Comparison of ENCODE assay signal across 22 cellular contexts in the genomic region with DNA sequence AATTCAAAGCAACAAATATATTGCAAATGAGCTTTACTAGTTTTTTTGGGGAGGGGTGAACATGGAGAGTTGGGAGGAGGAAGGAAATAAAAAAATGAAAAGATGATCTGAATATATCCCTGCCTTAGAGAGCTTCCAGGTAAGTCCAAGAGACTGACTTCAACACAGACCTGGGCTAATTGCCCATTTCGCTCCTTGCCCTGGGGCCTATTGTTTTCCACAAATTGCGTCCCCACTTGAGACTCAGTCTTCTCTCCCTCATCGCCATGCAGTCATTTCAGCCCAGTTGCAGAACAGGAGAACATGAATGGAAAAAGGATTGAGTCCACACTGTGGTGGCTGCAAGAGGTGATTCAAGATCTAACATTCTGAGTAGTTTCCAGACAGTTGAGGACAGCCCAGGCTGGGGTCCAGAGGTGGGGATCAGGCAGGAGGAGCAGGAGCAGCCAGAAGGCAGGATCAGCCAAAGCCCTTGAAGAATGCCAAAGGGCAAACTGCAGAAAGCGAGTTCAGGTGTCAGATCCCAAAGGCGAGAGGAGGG. TPM values are rescaled to one million over a fixed set of nuclear protein-coding genes. Genes with fewer than 3 reads are reported as not detected.
DNase-seq lines count a peak whose midpoint lies in the region; ATAC-seq and TF ChIP-seq lines count a peak whose summit lies in the region.
"Had no signal": no experiment of that assay in that cellular context is flagged by ENCODE, and none has a peak within 500 bp of the region (broad histone marks: within the 10 kb centered on the region; RNA-seq: fewer than 3 reads in every experiment).

No MANE protein-coding gene starts in this region.

- CTCF ChIA-PET in mammary epithelial cell (lab: Charles Lee; ENCODE audit: low non-redundant PET), result no interaction called here

- H3K9me3 Mint-ChIP-seq in endodermal cell, result no peaks in the 10 kb centered on the region
- H3K9me3 Mint-ChIP-seq: T-helper 2 cell treated with Interferon-gamma antibody and Interleukin-4, amounts not matched to agents 5 μg/mL and 100 μg/mL, for 36 hours had no signal

- TF ChIP-seq CTCF in breast epithelium (IDR thresholded peaks at IDR 0.05) (no peak), mammary epithelial cell (conservative IDR thresholded peaks at IDR 0.05 in 1 of 2, IDR thresholded peaks at IDR 0.05 in 1 of 2; ENCODE audit: extremely low read depth in 1 of 2, insufficient read depth in 1 of 2, low read depth in 1 of 2, low read length in 2 of 2) (no peak), endodermal cell (conservative IDR thresholded peaks at IDR 0.05) (no peak), tibial nerve (IDR thresholded peaks at IDR 0.05) (no peak)

- H2AFZ ChIP-seq in mammary epithelial cell (ENCODE audit: low read depth, low read length), result no peak overlapping the region

- DNase-seq in breast epithelium (ENCODE audit: low spot score in 2 of 2) (peak; percentile 66 to 86), mammary epithelial cell (no peak), T-helper 17 cell (no peak), endodermal cell (peak; percentile 51), tibial nerve (ENCODE audit: low spot score in 2 of 2) (no peak), EL (no peak)
- DNase-seq: activated gamma-delta T cell treated with Interleukin-2 at 50 U/mL for 16 hours; aorta; central memory CD4-positive, alpha-beta T cell; dorsolateral prefrontal cortex; kidney; lower lobe of right lung; NCI-H1092; NCI-H2029; NCI-H2227 treated with DMSO at 0.1 percent for 48 hours had no signal

- H3K27me3 ChIP-seq in breast epithelium (no peaks in the 10 kb centered on the region), mammary epithelial cell (ENCODE audit: insufficient read depth, low read length) (no peaks in the 10 kb centered on the region), endodermal cell (ENCODE audit: control insufficient read depth, insufficient read depth, low read length, poor library complexity, severe bottlenecking) (no peaks in the 10 kb centered on the region), tibial nerve (no peaks in the 10 kb centered on the region)
- H3K27me3 ChIP-seq: dorsolateral prefrontal cortex, vagina had no signal

- dilution Hi-C loops in mammary epithelial cell (cut with HindIII; ENCODE audit: low sequenced_read_pairs), result no loop called here

- no peaks in the 10 kb centered on the region for H3K9me3 ChIP-seq in breast epithelium
- no peaks in the 10 kb centered on the region for H3K9me3 ChIP-seq in mammary epithelial cell (replicated peaks; ENCODE audit: insufficient read depth, low read length)
- no peaks in the 10 kb centered on the region for H3K9me3 ChIP-seq in T-helper 17 cell (ENCODE audit: control insufficient read depth, low read length, poor library complexity, severe bottlenecking)
- no peaks in the 10 kb centered on the region for H3K9me3 ChIP-seq in endodermal cell (ENCODE audit: control insufficient read depth, low read length)
- H3K9me3 ChIP-seq in tibial nerve, result no peaks in the 10 kb centered on the region
- H3K9me3 ChIP-seq: lower lobe of right lung, vagina had no signal

- H3K36me3 ChIP-seq in breast epithelium (no peaks in the 10 kb centered on the region), mammary epithelial cell (ENCODE audit: insufficient read depth, low read length) (no peaks in the 10 kb centered on the region), endodermal cell (ENCODE audit: control insufficient read depth, insufficient read depth, low read length) (no peaks in the 10 kb centered on the region), tibial nerve (no peaks in the 10 kb centered on the region)
- H3K36me3 ChIP-seq: lower lobe of right lung, vagina had no signal

- H3K27ac ChIP-seq in breast epithelium (peak overlapping the region; percentile 48 to 95), mammary epithelial cell (ENCODE audit: insufficient read depth, low read depth, low read length) (no peak overlapping the region), endodermal cell (ENCODE audit: low read depth, low read length) (no peak overlapping the region), tibial nerve (peak overlapping the region; percentile 21 to 74 (median 35))
- H3K27ac ChIP-seq: lower lobe of right lung, vagina, VCaP had no signal

- H3K4me3 ChIP-seq in breast epithelium (no peak overlapping the region), mammary epithelial cell (replicated peaks in 1 of 3; ENCODE audit: insufficient read depth in 1 of 3, low read depth in 2 of 3, low read length in 3 of 3) (no peak overlapping the region), endodermal cell (ENCODE audit: low read length) (no peak overlapping the region), tibial nerve (no peak overlapping the region)
- H3K4me3 ChIP-seq: lower lobe of right lung, vagina had no signal

- 100% methylated on average over 5 of the region's 5 CpGs for WGBS in mammary epithelial cell (ENCODE audit: low coverage, missing lambda C conversion rate)
- WGBS in endodermal cell (ENCODE audit: insufficient coverage in 1 of 2, insufficient read length in 1 of 2), 2 experiments, result 94 to 100% methylated on average over 3 to 5 of the region's 5 CpGs
- 92 to 93% methylated on average over 5 of the region's 5 CpGs for WGBS in tibial nerve, 2 donors

- TF ChIP-seq POLR2A in breast epithelium (IDR thresholded peaks at IDR 0.05) (no peak), tibial nerve (IDR thresholded peaks at IDR 0.05) (no peak)

- H4K20me1 ChIP-seq in mammary epithelial cell (ENCODE audit: insufficient read depth, low read length), result no peaks in the 10 kb centered on the region

- H3K79me2 ChIP-seq in mammary epithelial cell (ENCODE audit: insufficient read depth, low read length), result no peaks in the 10 kb centered on the region

- H3K27me3 Mint-ChIP-seq in T-helper 17 cell (no peaks in the 10 kb centered on the region), endodermal cell (ENCODE audit: insufficient read depth) (no peaks in the 10 kb centered on the region)

- H3K4me3 Mint-ChIP-seq in T-helper 17 cell (no peak overlapping the region), endodermal cell (no peak overlapping the region)

- H3K9ac ChIP-seq in mammary epithelial cell (ENCODE audit: insufficient read depth, low read length) (no peak overlapping the region), endodermal cell (ENCODE audit: extremely low read depth, low read length, poor library complexity, severe bottlenecking) (no peak overlapping the region)

- ATAC-seq in T-helper 17 cell (no peak), HG02763 (IDR thresholded peaks at IDR 0.05; ENCODE audit: unreplicated experiment) (no peak)
- ATAC-seq: HCT116, lower lobe of right lung, SK-N-SH treated with all-trans-retinoic acid at 6 μM for 48 hours had no signal

- BruUV-seq in mammary epithelial cell (replicated peaks; lab: Mats Ljungman, UMichigan), result no TSS peak

- H3K4me2 ChIP-seq in mammary epithelial cell (ENCODE audit: insufficient read depth, low read depth, low read length), result no peak overlapping the region

- no peak for TF ChIP-seq EP300 in tibial nerve (IDR thresholded peaks at IDR 0.05)

- H3K36me3 Mint-ChIP-seq in T-helper 17 cell (ENCODE audit: low read depth) (no peaks in the 10 kb centered on the region), endodermal cell (ENCODE audit: low read depth) (no peaks in the 10 kb centered on the region)

- intact Hi-C loops in breast epithelium (cut with DNase I; ENCODE audit: low total_unique reads) (no loop called here), mammary epithelial cell (cut with micrococcal nuclease) (no loop called here)

- peaks cover 29% of the 10 kb centered on the region for H3K4me1 Mint-ChIP-seq in T-helper 17 cell
- peaks cover 26% of the 10 kb centered on the region for H3K4me1 Mint-ChIP-seq in endodermal cell

- H3K4me1 ChIP-seq in breast epithelium (peaks cover 0 to 6% of the 10 kb centered on the region in 2 donors), mammary epithelial cell (ENCODE audit: insufficient read depth, low read length) (peaks cover 41% of the 10 kb centered on the region), endodermal cell (ENCODE audit: control insufficient read depth, insufficient read depth, low read length) (peaks cover 15% of the 10 kb centered on the region), tibial nerve (peaks cover 0 to 31% (median 8%) of the 10 kb centered on the region in 4 donors)
- H3K4me1 ChIP-seq: lower lobe of right lung, vagina had no signal

- H3K27ac Mint-ChIP-seq in T-helper 17 cell (peak overlapping the region; percentile 86), endodermal cell (no peak overlapping the region)
- H3K27ac Mint-ChIP-seq: T-helper 2 cell treated with Interferon-gamma antibody and Interleukin-4, amounts not matched to agents 5 μg/mL and 100 μg/mL, for 36 hours had no signal

- in situ Hi-C loops in mammary epithelial cell (cut with MboI; ENCODE audit: low sequenced_read_pairs in 2 of 2), result no loop called here

RNA-seq across cellular contexts. Expression of gene TOB1, which starts 21.6 kb away (rescaled TPM):
- 100 to 1,000 TPM in 1 of 3 donors, 10 to 100 TPM in 2; 12.6 to 145 (median 54.1) TPM for total RNA-seq in breast epithelium
- 100 to 1,000 TPM in 1 of 2 donors, 10 to 100 TPM in 1; 51.2 to 149 TPM for total RNA-seq in mammary epithelial cell
- 89.6 TPM for polyA plus RNA-seq in mammary epithelial cell
- polyA minus RNA-seq in mammary epithelial cell, result 94.4 TPM
- 100 to 1,000 TPM; 226 to 358 TPM for total RNA-seq in T-helper 17 cell
- total RNA-seq in endodermal cell, result 10 to 100 TPM; 35.5 to 36.3 TPM
- 45.3 TPM for polyA plus RNA-seq in endodermal cell (2013, experiment 1 of 2)
- 45.3 TPM for polyA plus RNA-seq in endodermal cell (2013, experiment 2 of 2)
- 100 to 1,000 TPM in 1 of 4 donors, 10 to 100 TPM in 3; 48.6 to 142 (median 81.3) TPM for total RNA-seq in tibial nerve

RNA-seq across cellular contexts. Expression of gene WFIKKN2, which starts 52.4 kb away (rescaled TPM):
- total RNA-seq in breast epithelium, result not detected
- not detected for total RNA-seq in mammary epithelial cell
- polyA plus RNA-seq in mammary epithelial cell, result not detected
- not detected for polyA minus RNA-seq in mammary epithelial cell
- total RNA-seq in T-helper 17 cell, result not detected
- total RNA-seq in endodermal cell, result under 1 TPM; 0.29 to 0.35 TPM
- 0.25 TPM for polyA plus RNA-seq in endodermal cell (2013, experiment 1 of 2)
- 0.29 TPM for polyA plus RNA-seq in endodermal cell (2013, experiment 2 of 2)
- 1 to 10 TPM in 3 of 4 donors, not detected in 1; 1.0 to 2.2 (median 1.2) TPM for total RNA-seq in tibial nerve
- total RNA-seq: pulmonary artery endothelial cell had no signal
- polyA plus RNA-seq: aorta had no signal

Comparison
In these comparisons a context has a peak if more than half of its experiments do, and no peak if none do; other contexts are left out.
1. DNase-seq: peak in breast epithelium (2 of 2) and endodermal cell (single experiment); none in mammary epithelial cell (single experiment), T-helper 17 cell (0 of 3), tibial nerve (0 of 2) and EL (single experiment).
2. H3K27ac ChIP-seq: peak in breast epithelium (2 of 2) and tibial nerve (4 of 4); none in mammary epithelial cell (single experiment) and endodermal cell (single experiment).